In genomic region chr4:8396762-8397406, GRCh38 we compare ENCODE assay signal across 26 cellular contexts. TPM values are rescaled to one million over a fixed set of nuclear protein-coding genes. Genes with fewer than 3 reads are reported as not detected.
DNase-seq lines count a peak whose midpoint lies in the region; ATAC-seq and TF ChIP-seq lines count a peak whose summit lies in the region.
"Had no signal": no experiment of that assay in that cellular context is flagged by ENCODE, and none has a peak within 500 bp of the region (broad histone marks: within the 10 kb centered on the region; RNA-seq: fewer than 3 reads in every experiment).

No MANE protein-coding gene starts in this region.

- no peaks in the 10 kb centered on the region for H3K9me3 ChIP-seq in right cardiac atrium (ENCODE audit: control insufficient read depth, low read length)
- H3K9me3 ChIP-seq in OCI-LY1 (ENCODE audit: low read length), result no peaks in the 10 kb centered on the region
- H3K9me3 ChIP-seq: SJSA1 had no signal

- no peaks in the 10 kb centered on the region for H3K27me3 ChIP-seq in right cardiac atrium (ENCODE audit: control insufficient read depth, insufficient read depth)
- H3K27me3 ChIP-seq in OCI-LY1 (ENCODE audit: insufficient read depth, low read length), result no peaks in the 10 kb centered on the region
- H3K27me3 ChIP-seq: SJSA1 had no signal

- H3K4me3 Mint-ChIP-seq in stimulated activated memory B cell treated with anti-CD40 and anti-IgM and Interleukin-4, amounts not matched to agents 10 μg/mL and 1 μg/mL and 100 μg/mL, for 72 hours, result no peak overlapping the region

- H3K27ac ChIP-seq in right cardiac atrium (ENCODE audit: low read length), result no peak overlapping the region
- peak overlapping the region; percentile 84 for H3K27ac ChIP-seq in OCI-LY1 (ENCODE audit: low read depth, low read length, poor library complexity, severe bottlenecking)
- H3K27ac ChIP-seq: SJSA1 had no signal

- 94% methylated on average over 27 of the region's 27 CpGs for WGBS in right cardiac atrium

- H3K36me3 ChIP-seq in OCI-LY1 (ENCODE audit: insufficient read depth, low read length), result no peaks in the 10 kb centered on the region
- H3K36me3 ChIP-seq: SJSA1 had no signal

- H2AFZ ChIP-seq in OCI-LY1 (ENCODE audit: low read length), result no peak overlapping the region

- no peaks in the 10 kb centered on the region for H4K20me1 ChIP-seq in OCI-LY1 (ENCODE audit: insufficient read depth, low read length)

- H3K4me1 ChIP-seq in right cardiac atrium (ENCODE audit: control insufficient read depth, insufficient read depth, low read length) (peaks cover 11% of the 10 kb centered on the region), OCI-LY1 (ENCODE audit: insufficient read depth, low read length, severe bottlenecking) (peaks cover 79% of the 10 kb centered on the region)

- H3K27ac Mint-ChIP-seq in stimulated activated memory B cell treated with anti-CD40 and anti-IgM and Interleukin-4, amounts not matched to agents 10 μg/mL and 1 μg/mL and 100 μg/mL, for 72 hours, result no peak overlapping the region

- peaks cover 13% of the 10 kb centered on the region for H3K4me1 Mint-ChIP-seq in stimulated activated memory B cell treated with anti-CD40 and anti-IgM and Interleukin-4, amounts not matched to agents 10 μg/mL and 1 μg/mL and 100 μg/mL, for 72 hours
- H3K4me1 Mint-ChIP-seq: CD4-positive, alpha-beta memory T cell had no signal

- H3K9me3 Mint-ChIP-seq in stimulated activated memory B cell treated with anti-CD40 and anti-IgM and Interleukin-4, amounts not matched to agents 10 μg/mL and 1 μg/mL and 100 μg/mL, for 72 hours, result no peaks in the 10 kb centered on the region

- TF ChIP-seq CTCF in OCI-LY1 (IDR thresholded peaks at IDR 0.05; ENCODE audit: low read length), result no peak

- H3K36me3 Mint-ChIP-seq in stimulated activated memory B cell treated with anti-CD40 and anti-IgM and Interleukin-4, amounts not matched to agents 10 μg/mL and 1 μg/mL and 100 μg/mL, for 72 hours, result peaks cover 83% of the 10 kb centered on the region

- no peaks in the 10 kb centered on the region for H3K9me2 ChIP-seq in OCI-LY1 (ENCODE audit: low read depth, low read length)

- no peak for ATAC-seq in right cardiac atrium
- ATAC-seq in left cardiac atrium, result no peak
- peak; percentile 20 for ATAC-seq in stimulated activated memory B cell treated with anti-CD40 and anti-IgM and Interleukin-4, amounts not matched to agents 10 μg/mL and 1 μg/mL and 100 μg/mL, for 72 hours
- ATAC-seq in HG02798 (IDR thresholded peaks at IDR 0.05; ENCODE audit: poor library complexity, unreplicated experiment), result no peak
- ATAC-seq: HepG2 had no signal

- no peaks in the 10 kb centered on the region for H3F3A ChIP-seq in OCI-LY1 (ENCODE audit: insufficient read depth, low read length)

- no peak overlapping the region for H3K4me3 ChIP-seq in right cardiac atrium (ENCODE audit: low read length)
- no peak overlapping the region for H3K4me3 ChIP-seq in OCI-LY1 (ENCODE audit: low read depth, low read length, poor library complexity, severe bottlenecking)
- H3K4me3 ChIP-seq: SJSA1 had no signal

- no peaks in the 10 kb centered on the region for H3K27me3 Mint-ChIP-seq in stimulated activated memory B cell treated with anti-CD40 and anti-IgM and Interleukin-4, amounts not matched to agents 10 μg/mL and 1 μg/mL and 100 μg/mL, for 72 hours
- H3K27me3 Mint-ChIP-seq: CD4-positive, alpha-beta memory T cell had no signal

- H3K9ac ChIP-seq in OCI-LY1 (ENCODE audit: low read length), result no peak overlapping the region; the same call in 1 of the 2 replicates

- intact Hi-C loops in right cardiac atrium (cut with DNase I) (loop anchor here in 2 of 4 donors (5.0 to 10.0 kb wide), 3 partner anchors 52 to 155 kb away; no protein-coding TSS in a partner anchor), left cardiac atrium (cut with DNase I) (no loop called here)

- no peaks in the 10 kb centered on the region for H3K79me2 ChIP-seq in OCI-LY1 (ENCODE audit: insufficient read depth, low read length)

- peak overlapping the region; percentile 26; the same call in 1 of the 2 replicates for H3K4me2 ChIP-seq in OCI-LY1 (ENCODE audit: low read length)

- DNase-seq in right cardiac atrium (peak in 2 of 3 donors; percentile 45 to 53), left cardiac atrium (no peak), iPS DF 4.7 (ENCODE audit: extremely low read depth, low spot score) (peak; percentile 28), HK-2 (ENCODE audit: unreplicated experiment) (no peak)
- DNase-seq in activated CD8-positive, alpha-beta memory T cell treated with anti-CD3 and anti-CD28 coated beads, Interleukin-2, amount 50 U/mL, for 4 hours, result no peak
- DNase-seq: C1 segment of cervical spinal cord; CD4-positive, alpha-beta memory T cell; COR-L47; DMS53; Karpas-422; NCI-H1092; NCI-H1436; NCI-H187; NCI-H2081 treated with DMSO at 0.1 percent for 48 hours; NCI-H2171; NCI-H226; NCI-H510A; NCI-H748 treated with DMSO at 0.1 percent for 48 hours; NK-92 treated with Interleukin-12 subunit alpha and Interleukin-12 subunit beta, amount 100 ng/mL, for 24 hours; Right ventricle myocardium superior; RPMI8226 had no signal

RNA-seq across cellular contexts. Expression of gene ACOX3, which starts 43.6 kb away (rescaled TPM):
- total RNA-seq in right cardiac atrium (10 to 100 TPM; 52.9 to 94.8 (median 55.1) TPM), left cardiac atrium (10 to 100 TPM; 32.8 to 66.1 TPM)
- polyA plus RNA-seq in right cardiac atrium, result 25.7 TPM

RNA-seq across cellular contexts. Expression of gene TRMT44, which starts 43.7 kb away (rescaled TPM):
- total RNA-seq in right cardiac atrium, result 10 to 100 TPM; 10.2 to 12.9 (median 12.5) TPM
- polyA plus RNA-seq in right cardiac atrium, result 7.6 TPM
- 10 to 100 TPM in 1 of 2 donors, 1 to 10 TPM in 1; 8.8 to 13.6 TPM for total RNA-seq in left cardiac atrium

Comparison
In these comparisons a context has a peak if more than half of its experiments do, and no peak if none do; other contexts are left out.
1. DNase-seq: peak in right cardiac atrium (2 of 3) and iPS DF 4.7 (single experiment); none in left cardiac atrium (single experiment), activated CD8-positive, alpha-beta memory T cell treated with anti-CD3 and anti-CD28 coated beads, Interleukin-2, amount 50 U/mL, for 4 hours (single experiment) and HK-2 (single experiment).